1 cellular context compared by ENCODE assay signal in the genomic region with DNA sequence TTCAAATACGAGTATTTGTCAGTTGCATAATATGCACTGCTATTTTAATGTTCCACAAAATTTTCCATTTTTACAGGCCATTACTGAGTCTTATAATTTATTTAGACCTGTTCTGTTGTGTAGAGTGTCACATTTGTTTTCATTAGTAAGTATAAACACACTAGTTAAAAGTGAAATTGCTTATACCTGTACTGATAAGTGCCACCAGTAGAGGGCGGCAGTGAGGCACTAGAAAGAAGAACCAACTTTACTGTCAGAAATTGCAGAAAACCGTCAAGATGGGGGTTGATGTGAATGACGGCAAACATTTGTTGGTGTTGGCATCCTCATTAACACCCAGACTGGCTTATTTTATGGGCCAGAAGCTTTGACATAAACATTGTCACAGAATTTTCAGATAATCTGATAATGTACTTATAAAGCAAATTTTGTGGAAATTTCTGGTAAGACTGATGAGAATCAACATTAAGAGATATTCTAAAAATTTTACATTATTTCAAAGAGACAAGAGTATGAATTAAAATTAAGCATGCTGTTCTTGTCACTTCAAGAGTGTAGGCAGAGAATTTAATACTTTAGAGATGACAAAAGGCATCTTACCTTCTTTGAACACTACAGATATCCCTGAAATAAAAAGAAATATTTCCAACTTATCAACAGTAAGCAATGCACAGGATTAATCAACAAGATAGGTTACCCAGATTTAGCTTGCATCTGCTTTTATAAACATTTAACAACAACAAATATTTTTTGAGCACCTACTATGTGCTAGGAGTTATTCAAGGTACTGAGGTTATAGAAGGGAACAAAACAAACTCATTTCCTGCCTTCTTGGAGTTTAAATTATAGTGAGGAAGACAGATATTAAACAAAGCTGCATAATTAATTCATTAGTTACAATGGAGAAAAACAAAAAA.
TF ChIP-seq lines count a peak whose summit lies in the region.

No MANE protein-coding gene starts in this region.

TF ChIP-seq in Ishikawa, 13 proteins besides CTCF, POLR2A, EP300 and RAD21 (continued from another document):
- TF ChIP-seq, protein P1, sequence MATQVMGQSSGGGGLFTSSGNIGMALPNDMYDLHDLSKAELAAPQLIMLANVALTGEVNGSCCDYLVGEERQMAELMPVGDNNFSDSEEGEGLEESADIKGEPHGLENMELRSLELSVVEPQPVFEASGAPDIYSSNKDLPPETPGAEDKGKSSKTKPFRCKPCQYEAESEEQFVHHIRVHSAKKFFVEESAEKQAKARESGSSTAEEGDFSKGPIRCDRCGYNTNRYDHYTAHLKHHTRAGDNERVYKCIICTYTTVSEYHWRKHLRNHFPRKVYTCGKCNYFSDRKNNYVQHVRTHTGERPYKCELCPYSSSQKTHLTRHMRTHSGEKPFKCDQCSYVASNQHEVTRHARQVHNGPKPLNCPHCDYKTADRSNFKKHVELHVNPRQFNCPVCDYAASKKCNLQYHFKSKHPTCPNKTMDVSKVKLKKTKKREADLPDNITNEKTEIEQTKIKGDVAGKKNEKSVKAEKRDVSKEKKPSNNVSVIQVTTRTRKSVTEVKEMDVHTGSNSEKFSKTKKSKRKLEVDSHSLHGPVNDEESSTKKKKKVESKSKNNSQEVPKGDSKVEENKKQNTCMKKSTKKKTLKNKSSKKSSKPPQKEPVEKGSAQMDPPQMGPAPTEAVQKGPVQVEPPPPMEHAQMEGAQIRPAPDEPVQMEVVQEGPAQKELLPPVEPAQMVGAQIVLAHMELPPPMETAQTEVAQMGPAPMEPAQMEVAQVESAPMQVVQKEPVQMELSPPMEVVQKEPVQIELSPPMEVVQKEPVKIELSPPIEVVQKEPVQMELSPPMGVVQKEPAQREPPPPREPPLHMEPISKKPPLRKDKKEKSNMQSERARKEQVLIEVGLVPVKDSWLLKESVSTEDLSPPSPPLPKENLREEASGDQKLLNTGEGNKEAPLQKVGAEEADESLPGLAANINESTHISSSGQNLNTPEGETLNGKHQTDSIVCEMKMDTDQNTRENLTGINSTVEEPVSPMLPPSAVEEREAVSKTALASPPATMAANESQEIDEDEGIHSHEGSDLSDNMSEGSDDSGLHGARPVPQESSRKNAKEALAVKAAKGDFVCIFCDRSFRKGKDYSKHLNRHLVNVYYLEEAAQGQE (IDR thresholded peaks at IDR 0.05; ENCODE audit: low read depth), result no peak
- no peak for TF ChIP-seq TCF12 (IDR thresholded peaks at IDR 0.05; ENCODE audit: low read depth)
- TF ChIP-seq CREB1 (IDR thresholded peaks at IDR 0.05; ENCODE audit: low read depth), result no peak
- no peak for TF ChIP-seq ZBTB7A (IDR thresholded peaks at IDR 0.05; ENCODE audit: low read depth)
- no peak for TF ChIP-seq TEAD4 (IDR thresholded peaks at IDR 0.05)
- no peak for TF ChIP-seq EGR1 (IDR thresholded peaks at IDR 0.05)
- no peak for TF ChIP-seq TAF1 (IDR thresholded peaks at IDR 0.05; ENCODE audit: low read depth)
